In the genomic region with DNA sequence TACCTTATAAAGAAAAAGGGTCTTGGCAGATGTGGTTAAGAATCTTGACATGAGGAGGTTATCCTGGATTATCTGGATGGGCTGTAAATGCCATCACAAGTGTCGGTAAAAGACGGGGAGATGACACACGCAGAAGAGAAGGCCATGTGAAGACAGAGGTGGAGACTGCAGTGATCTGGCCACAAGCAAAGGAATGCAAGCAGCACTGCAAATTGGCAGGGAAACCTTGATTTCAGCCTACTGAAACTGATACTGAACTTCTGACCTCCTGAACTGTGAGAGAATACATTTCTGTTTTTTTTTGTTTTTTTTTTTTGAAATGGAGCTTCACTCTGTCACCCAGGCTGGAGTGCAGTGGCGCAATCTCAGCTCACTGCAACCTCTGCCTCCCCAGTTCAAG, we compare ENCODE assay signal across 1 cellular context.
TF ChIP-seq lines count a peak whose summit lies in the region.

No MANE protein-coding gene starts in this region.

TF ChIP-seq in GM23338, 12 proteins besides CTCF, POLR2A, EP300 and RAD21 (continued from another document):
- no peak for TF ChIP-seq POLR2AphosphoS5 (IDR thresholded peaks at IDR 0.05; ENCODE audit: low read depth)
- TF ChIP-seq EZH2phosphoT487 (IDR thresholded peaks at IDR 0.05; ENCODE audit: unreplicated experiment) = no peak
